ENCODE assay signal across 25 cellular contexts in the genomic region with DNA sequence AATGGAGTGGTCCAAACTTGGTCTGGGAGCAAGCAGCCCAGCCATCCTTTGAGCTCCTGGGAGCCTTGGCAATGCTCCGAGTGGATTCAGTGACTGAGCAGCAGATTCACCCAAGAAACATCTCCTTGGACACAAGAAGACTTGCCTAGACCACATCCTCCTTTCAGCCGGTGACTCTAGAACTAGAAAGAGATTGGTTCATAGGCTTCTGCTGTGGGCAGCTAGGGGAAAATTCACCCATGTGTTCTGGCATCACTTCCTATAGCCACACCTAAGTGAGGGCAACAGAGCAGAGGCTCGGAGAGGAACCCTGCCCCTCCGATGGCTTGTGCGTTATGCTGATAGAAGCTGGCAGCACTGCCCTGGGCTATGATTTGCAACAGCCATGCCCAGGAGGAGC. TPM values are rescaled to one million over a fixed set of nuclear protein-coding genes. Genes with fewer than 3 reads are reported as not detected.
"Had no signal": no experiment of that assay in that cellular context is flagged by ENCODE, and none has a peak within 500 bp of the region (broad histone marks: within the 10 kb centered on the region; RNA-seq: fewer than 3 reads in every experiment).

No MANE protein-coding gene starts in this region.

- H3K36me3 ChIP-seq: breast epithelium had no signal

- H3K27me3 ChIP-seq: SJSA1 had no signal

- H3K27me3 Mint-ChIP-seq: activated B cell treated with CpG ODN at 0.5 μM for 24 hours; activated CD4-positive, alpha-beta memory T cell treated with anti-CD3 and anti-CD28 coated beads for 36 hours; activated CD4-positive, alpha-beta T cell treated with anti-CD3 and anti-CD28 coated beads, Interleukin-2, amount 10 ng/mL, durations not matched to agents 7 days and 5 days; activated naive CD8-positive, alpha-beta T cell had no signal

- H3K4me3 ChIP-seq: breast epithelium, SJSA1 had no signal

- H3K27ac ChIP-seq: breast epithelium, SJSA1 had no signal

- H3K27ac Mint-ChIP-seq: activated B cell treated with CpG ODN at 0.5 μM for 24 hours; activated CD4-positive, alpha-beta memory T cell treated with anti-CD3 and anti-CD28 coated beads for 36 hours; activated CD4-positive, alpha-beta T cell treated with anti-CD3 and anti-CD28 coated beads, Interleukin-2, amount 10 ng/mL, durations not matched to agents 7 days and 5 days; activated T-cell treated with anti-CD3 and anti-CD28 coated beads, Interleukin-2, amount 50 U/mL, for 24 hours; activated T-helper 1 cell treated with anti-CD3 and anti-CD28 coated beads, Interleukin-12 subunit alpha, Interleukin-12 subunit beta, Interleukin-2, Interleukin-4 antibody, amounts not matched to agents 30 ng/mL and 10 ng/mL and 1 ng/mL, durations not matched to agents 14 hours and 24 hours and 36 hours had no signal

- H3K4me3 Mint-ChIP-seq: activated B cell treated with CpG ODN at 0.5 μM for 24 hours; activated CD4-positive, alpha-beta memory T cell treated with anti-CD3 and anti-CD28 coated beads for 36 hours; activated CD4-positive, alpha-beta T cell treated with anti-CD3 and anti-CD28 coated beads, Interleukin-2, amount 10 ng/mL, durations not matched to agents 7 days and 5 days; activated naive CD8-positive, alpha-beta T cell; activated T-cell treated with anti-CD3 and anti-CD28 coated beads, Interleukin-2, amount 50 U/mL, for 24 hours; activated T-helper 1 cell treated with anti-CD3 and anti-CD28 coated beads, Interleukin-12 subunit alpha, Interleukin-12 subunit beta, Interleukin-2, Interleukin-4 antibody, amounts not matched to agents 30 ng/mL and 10 ng/mL and 1 ng/mL, durations not matched to agents 14 hours and 24 hours and 36 hours had no signal

- DNase-seq: activated B cell treated with CpG ODN at 0.5 μM for 24 hours; activated CD4-positive, alpha-beta memory T cell treated with anti-CD3 and anti-CD28 coated beads for 36 hours; activated CD4-positive, alpha-beta T cell treated with anti-CD3 and anti-CD28 coated beads for 1 hour; activated CD4-positive, alpha-beta T cell treated with anti-CD3 and anti-CD28 coated beads, Interleukin-2, amount 10 ng/mL, durations not matched to agents 7 days and 5 days; activated effector memory CD4-positive, alpha-beta T cell treated with Interleukin-2 at 50 U/mL for 16 hours; activated naive CD4-positive, alpha-beta T cell; activated T-cell treated with anti-CD3 and anti-CD28 coated beads, Interleukin-2, amount 50 U/mL, for 24 hours; aorta; caudate nucleus; cortex of kidney; MM.1S; NCI-H1105; NCI-H1436; NCI-H1694 treated with DMSO at 0.1 percent for 48 hours; NCI-H2029 treated with DMSO at 0.1 percent for 48 hours; NCI-H524; PC-3; SHP77; T-helper 2 cell; T1000 had no signal

- ATAC-seq: PC-3 had no signal

- H3K9me3 ChIP-seq: SJSA1 had no signal

- H3K4me1 ChIP-seq: breast epithelium, SJSA1 had no signal

- H3K9me3 Mint-ChIP-seq: activated B cell treated with CpG ODN at 0.5 μM for 24 hours; activated CD4-positive, alpha-beta memory T cell treated with anti-CD3 and anti-CD28 coated beads for 36 hours; activated CD4-positive, alpha-beta T cell treated with anti-CD3 and anti-CD28 coated beads, Interleukin-2, amount 10 ng/mL, durations not matched to agents 7 days and 5 days; activated T-cell treated with anti-CD3 and anti-CD28 coated beads, Interleukin-2, amount 50 U/mL, for 24 hours; activated T-helper 1 cell treated with anti-CD3 and anti-CD28 coated beads, Interleukin-12 subunit alpha, Interleukin-12 subunit beta, Interleukin-2, Interleukin-4 antibody, amounts not matched to agents 30 ng/mL and 10 ng/mL and 1 ng/mL, durations not matched to agents 14 hours and 24 hours and 36 hours had no signal

RNA-seq across cellular contexts. Expression of gene PNMA6F, which starts 28.4 kb away (rescaled TPM):
- total RNA-seq: activated B cell treated with CpG ODN at 0.5 μM for 24 hours; activated CD4-positive, alpha-beta memory T cell treated with anti-CD3 and anti-CD28 coated beads for 36 hours; activated CD4-positive, alpha-beta T cell treated with anti-CD3 and anti-CD28 coated beads, Interleukin-2, amount 10 ng/mL, durations not matched to agents 7 days and 5 days; activated T-helper 1 cell treated with anti-CD3 and anti-CD28 coated beads, Interleukin-12 subunit alpha, Interleukin-12 subunit beta, Interleukin-2, Interleukin-4 antibody, amounts not matched to agents 30 ng/mL and 10 ng/mL and 1 ng/mL, durations not matched to agents 14 hours and 24 hours and 36 hours; aorta; breast epithelium; chondrocyte; PC-3; SJSA1 had no signal
- polyA plus RNA-seq: aorta had no signal

RNA-seq across cellular contexts. Expression of gene PNMA6E, which starts 51.2 kb away (rescaled TPM):
- total RNA-seq: activated B cell treated with CpG ODN at 0.5 μM for 24 hours; activated CD4-positive, alpha-beta memory T cell treated with anti-CD3 and anti-CD28 coated beads for 36 hours; activated CD4-positive, alpha-beta T cell treated with anti-CD3 and anti-CD28 coated beads, Interleukin-2, amount 10 ng/mL, durations not matched to agents 7 days and 5 days; activated T-helper 1 cell treated with anti-CD3 and anti-CD28 coated beads, Interleukin-12 subunit alpha, Interleukin-12 subunit beta, Interleukin-2, Interleukin-4 antibody, amounts not matched to agents 30 ng/mL and 10 ng/mL and 1 ng/mL, durations not matched to agents 14 hours and 24 hours and 36 hours; aorta; breast epithelium; chondrocyte; PC-3; SJSA1 had no signal
- polyA plus RNA-seq: aorta had no signal
